Comparison of ENCODE assay signal across 13 cellular contexts in the genomic region with DNA sequence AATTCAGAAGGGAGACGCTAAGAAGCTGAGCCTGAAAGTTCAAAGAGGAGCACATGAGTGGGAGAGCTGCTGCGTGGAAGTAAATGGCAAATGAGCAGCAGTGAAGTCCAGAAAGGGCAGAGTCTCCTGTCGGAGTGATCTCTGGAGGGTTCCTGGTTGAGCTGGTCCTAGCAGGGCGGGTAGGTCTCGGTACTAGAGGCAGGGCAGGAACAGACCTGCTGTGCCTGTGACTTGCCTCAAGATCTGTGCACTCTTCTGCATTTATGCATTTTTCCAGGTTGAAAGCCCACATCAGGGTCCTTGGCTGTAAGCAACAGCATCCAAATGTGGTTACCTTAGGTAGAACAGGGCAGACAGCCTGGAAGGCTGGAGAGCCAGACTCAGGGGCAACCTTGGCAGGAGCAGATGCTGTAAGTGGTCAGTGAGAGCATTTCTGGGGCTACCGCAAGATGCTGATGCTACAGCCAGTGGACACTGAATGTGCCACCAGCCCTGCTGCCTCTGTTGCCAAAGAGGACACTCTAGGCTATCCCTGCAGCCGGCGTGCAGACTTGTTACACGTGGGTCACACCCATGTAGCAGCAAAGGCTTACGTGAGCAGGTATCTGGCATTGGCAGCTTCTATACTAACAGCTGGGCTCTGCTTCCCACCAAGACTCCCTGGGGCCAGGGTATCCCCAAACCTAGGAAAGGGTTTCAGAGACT. TPM values are rescaled to one million over a fixed set of nuclear protein-coding genes. Genes with fewer than 3 reads are reported as not detected.
A peak's percentile ranks its signal among the peaks of the same experiment; 100 is the strongest.
DNase-seq lines count a peak whose midpoint lies in the region; ATAC-seq, FAIRE-seq and TF ChIP-seq lines count a peak whose summit lies in the region.
"Had no signal": no experiment of that assay in that cellular context is flagged by ENCODE, and none has a peak within 500 bp of the region (broad histone marks: within the 10 kb centered on the region; RNA-seq: fewer than 3 reads in every experiment).

No MANE protein-coding gene starts in this region.

- CTCF ChIA-PET in HepG2 (lab: Yijun Ruan, JAX; ENCODE audit: low intra/inter-chr PET ratio, low total read pairs), result no interaction called here

- no peaks in the 10 kb centered on the region for H3K27me3 ChIP-seq in BLaER1 treated with 17β-estradiol and CSF1 and Interleukin-3, amounts not matched to agents 10 nM and 100 nM
- H3K27me3 ChIP-seq in HepG2 (ENCODE audit: control insufficient read depth in 1 of 2, insufficient read depth in 2 of 2, low read length in 2 of 2), result no peaks in the 10 kb centered on the region; a peak in 1 of 5 replicates

- 64% methylated on average over 10 of the region's 10 CpGs for WGBS in HepG2 (ENCODE audit: low lambda C conversion rate)

- H3K27ac ChIP-seq in BLaER1 treated with 17β-estradiol and CSF1 and Interleukin-3, amounts not matched to agents 10 nM and 100 nM, result peak overlapping the region in 3 of 11 experiments; percentile 68 to 70 (median 69); a peak in 5 of 22 replicates
- H3K27ac ChIP-seq in HepG2 (ENCODE audit: extremely low read length, insufficient read depth, low read length), result no peak overlapping the region
- H3K27ac ChIP-seq: A549 had no signal

- TF ChIP-seq EP300 in HepG2 (IDR thresholded peaks at IDR 0.05; ENCODE audit: low read depth in 2 of 2, low read length in 2 of 2), result no peak
- no peak for TF ChIP-seq EP300 in HepG2 (CRISPR knock-in tag; IDR thresholded peaks at IDR 0.05; ENCODE audit: borderline replicate concordance)

- H2AFZ ChIP-seq in HepG2 (ENCODE audit: low read length), result no peak overlapping the region
- H2AFZ ChIP-seq: GM23338 had no signal

- peaks cover 67 to 90% (median 78%) of the 10 kb centered on the region in 10 experiments for H3K4me1 ChIP-seq in BLaER1 treated with 17β-estradiol and CSF1 and Interleukin-3, amounts not matched to agents 10 nM and 100 nM
- peaks cover 21% of the 10 kb centered on the region for H3K4me1 ChIP-seq in HepG2 (ENCODE audit: insufficient read depth, low read length)
- H3K4me1 ChIP-seq: A549 had no signal

- H3K4me3 ChIP-seq in BLaER1 treated with 17β-estradiol and CSF1 and Interleukin-3, amounts not matched to agents 10 nM and 100 nM, result no peak overlapping the region
- no peak overlapping the region for H3K4me3 ChIP-seq in GM12865 (ENCODE audit: low read depth, low read length)
- no peak overlapping the region for H3K4me3 ChIP-seq in HepG2 (replicated peaks in 1 of 3; ENCODE audit: insufficient read depth in 1 of 3, low read depth in 2 of 3, low read length in 3 of 3)
- H3K4me3 ChIP-seq: A549, GM23338 had no signal

- H3K9me3 ChIP-seq in BLaER1 treated with 17β-estradiol and CSF1 and Interleukin-3, amounts not matched to agents 10 nM and 100 nM (replicated peaks in 1 of 11), result peaks cover 0 to 25% (median 16%) of the 10 kb centered on the region in 11 experiments; a peak in 13 of 22 replicates
- no peaks in the 10 kb centered on the region for H3K9me3 ChIP-seq in HepG2 (ENCODE audit: low read length)
- H3K9me3 ChIP-seq: A549 had no signal

- POLR2A ChIA-PET in HepG2 (lab: Yijun Ruan, JAX), result no interaction called here

- H4K20me1 ChIP-seq in BLaER1 treated with 17β-estradiol and CSF1 and Interleukin-3, amounts not matched to agents 10 nM and 100 nM, result peaks cover 0 to 15% (median 0%) of the 10 kb centered on the region in 11 experiments; a peak in 5 of 22 replicates
- peaks cover 15% of the 10 kb centered on the region; the same call in 1 of the 2 replicates for H4K20me1 ChIP-seq in HepG2 (ENCODE audit: insufficient read depth, low read length)

- in situ Hi-C loops in HepG2 (cut with HindIII; ENCODE audit: extremely low pct_ligation_motif_present, low pct_unique_long_range_greater_than_20kb), result no loop called here

- DNase-seq in GM12865 (ENCODE audit: low read depth) (peak; percentile 10), HepG2 (ENCODE audit: low spot score) (no peak), posterior vena cava (ENCODE audit: low spot score) (peak; percentile 80), NCI-H146 treated with DMSO at 0.1 percent for 48 hours (lab: John Stamatoyannopoulos, UW; ENCODE audit: unreplicated experiment) (no peak), NOMO-1 treated with dmso at 0.1 percent for 144 hours (lab: John Stamatoyannopoulos, UW; ENCODE audit: unreplicated experiment) (no peak)
- DNase-seq: CD4-positive, CD25-positive, alpha-beta regulatory T cell; DMS 273 treated with DMSO at 0.1 percent for 48 hours; H7 had no signal

- H3K9ac ChIP-seq in BLaER1 treated with 17β-estradiol and CSF1 and Interleukin-3, amounts not matched to agents 10 nM and 100 nM, result no peak overlapping the region
- H3K9ac ChIP-seq in HepG2 (ENCODE audit: insufficient read depth, low read depth, low read length), result no peak overlapping the region

- no peak for TF ChIP-seq POLR2A in HepG2 (IDR thresholded peaks at IDR 0.05; ENCODE audit: insufficient read depth in 1 of 2, low read depth in 2 of 2, low read length in 2 of 2)

- no peak for FAIRE-seq in HepG2 (lab: Jason Lieb, UNC)
- FAIRE-seq: A549, GM12891 had no signal

- peaks cover 0 to 24% (median 12%) of the 10 kb centered on the region in 11 experiments; a peak in 10 of 22 replicates for H3K36me3 ChIP-seq in BLaER1 treated with 17β-estradiol and CSF1 and Interleukin-3, amounts not matched to agents 10 nM and 100 nM
- peaks cover 0 to 1% of the 10 kb centered on the region in 2 experiments; a peak in 2 of 5 replicates for H3K36me3 ChIP-seq in HepG2 (replicated peaks in 1 of 2; ENCODE audit: control insufficient read depth in 1 of 2, insufficient read depth in 2 of 2, low read length in 2 of 2)

- TF ChIP-seq CTCF in GM12865 (IDR thresholded peaks at IDR 0.05; ENCODE audit: insufficient read depth, low read depth, low read length, missing control alignments) (no peak), HepG2 (CRISPR knock-in tag; IDR thresholded peaks at IDR 0.05) (no peak)

- peak overlapping the region in 8 of 11 experiments; percentile 2 to 90 (median 86); a peak in 12 of 22 replicates for H3K4me2 ChIP-seq in BLaER1 treated with 17β-estradiol and CSF1 and Interleukin-3, amounts not matched to agents 10 nM and 100 nM
- no peak overlapping the region for H3K4me2 ChIP-seq in HepG2 (ENCODE audit: low read depth, low read length)
- H3K4me2 ChIP-seq: A549, GM23338 had no signal

- peaks cover 14% of the 10 kb centered on the region for H3K79me2 ChIP-seq in HepG2 (ENCODE audit: insufficient read depth, low read length)

- TF ChIP-seq RAD21 in HepG2 (CRISPR knock-in tag; IDR thresholded peaks at IDR 0.05), result no peak

- intact Hi-C loops in HepG2 (cut with micrococcal nuclease; ENCODE audit: unreplicated experiment), result no loop called here
- intact Hi-C loops in posterior vena cava (cut with DNase I), result no loop called here

- BruUV-seq in HepG2 (replicated peaks; lab: Mats Ljungman, UMichigan), result no TSS peak

- ATAC-seq in HepG2 (no peak), HG03025 (IDR thresholded peaks at IDR 0.05; ENCODE audit: low FRiP score, unreplicated experiment) (no peak)
- ATAC-seq: A549, GM23338 had no signal

TF ChIP-seq in HepG2, 621 proteins besides CTCF, POLR2A, EP300 and RAD21 (continues in another document):
- no peak for TF ChIP-seq MIER2 (CRISPR knock-in tag; IDR thresholded peaks at IDR 0.05)
- TF ChIP-seq EED (CRISPR knock-in tag; IDR thresholded peaks at IDR 0.05), result 0 out of 2 replicates have a peak, but pooled peaks have one; percentile 20
- TF ChIP-seq NFIB (CRISPR knock-in tag; IDR thresholded peaks at IDR 0.05; ENCODE audit: borderline replicate concordance), result 0 out of 2 replicates have a peak, but pooled peaks have one; percentile 52
- TF ChIP-seq ZNF766 (CRISPR knock-in tag; IDR thresholded peaks at IDR 0.05; ENCODE audit: borderline replicate concordance), result no peak
- TF ChIP-seq ZNF431 (CRISPR knock-in tag; IDR thresholded peaks at IDR 0.05; ENCODE audit: borderline replicate concordance, low read depth), result no peak
- no peak for TF ChIP-seq SATB2 (CRISPR knock-in tag; IDR thresholded peaks at IDR 0.05)
- TF ChIP-seq TOE1 (CRISPR knock-in tag; IDR thresholded peaks at IDR 0.05), result no peak
- no peak for TF ChIP-seq SMAD3 (CRISPR knock-in tag; IDR thresholded peaks at IDR 0.05)
- peak; percentile 49; the same call in 1 of the 2 replicates for TF ChIP-seq BRD4 (CRISPR knock-in tag; IDR thresholded peaks at IDR 0.05)
- TF ChIP-seq ZNF720 (CRISPR knock-in tag; IDR thresholded peaks at IDR 0.05), result no peak
- 0 out of 2 replicates have a peak, but pooled peaks have one; percentile 27 for TF ChIP-seq TRIM24 (CRISPR knock-in tag; IDR thresholded peaks at IDR 0.05)
- no peak for TF ChIP-seq RFXAP (CRISPR knock-in tag; IDR thresholded peaks at IDR 0.05; ENCODE audit: borderline replicate concordance)
- TF ChIP-seq KDM6A (CRISPR knock-in tag; IDR thresholded peaks at IDR 0.05; ENCODE audit: low read depth), result no peak
- 0 out of 2 replicates have a peak, but pooled peaks have one; percentile 26 for TF ChIP-seq PHF20 (CRISPR knock-in tag; IDR thresholded peaks at IDR 0.05)
- no peak for TF ChIP-seq SCMH1 (CRISPR knock-in tag; IDR thresholded peaks at IDR 0.05; ENCODE audit: borderline replicate concordance)
- no peak for TF ChIP-seq SETDB1 (CRISPR knock-in tag; IDR thresholded peaks at IDR 0.05; ENCODE audit: borderline replicate concordance)

RNA-seq across cellular contexts. Expression of a gene that starts 8.4 kb away (rescaled TPM):
- total RNA-seq in HepG2 (2016; rRNA removed; fragmentation: Illumina TruSeq; extraction: Trizol) (29.1 and 32.8 TPM in 2 replicates), posterior vena cava (10 to 100 TPM; 45.7 to 51.8 TPM)
- 22.6 TPM in 2 replicates for total RNA-seq in HepG2 (2016; cell fraction: cytosol; rRNA removed; fragmentation: Illumina TruSeq; extraction: Trizol; ENCODE audit: low read depth)
- total RNA-seq in HepG2 (2016; cell fraction: insoluble cytoplasmic fraction; rRNA removed; fragmentation: Illumina TruSeq; extraction: Trizol), result 25.5 and 31.6 TPM in 2 replicates
- total RNA-seq in HepG2 (2016; cell fraction: membrane; rRNA removed; fragmentation: Illumina TruSeq; extraction: Trizol), result 56.6 and 61.9 TPM in 2 replicates
- 32.2 and 39.4 TPM in 2 replicates for total RNA-seq in HepG2 (2016; cell fraction: nucleus; rRNA removed; fragmentation: Illumina TruSeq; extraction: Trizol)
- polyA plus RNA-seq in HepG2 (2011; rRNA removed), result 20.2 and 22.5 TPM in 2 replicates
- polyA plus RNA-seq in HepG2 (2011; cell fraction: cytosol; rRNA removed), result 21.7 and 22.6 TPM in 2 replicates
- polyA plus RNA-seq in HepG2 (2011; cell fraction: nucleus; rRNA removed), result 114 and 123 TPM in 2 replicates
- polyA plus RNA-seq in HepG2 (2012), result 26.8 and 53.2 TPM in 2 replicates
- polyA plus RNA-seq in HepG2 (2016; cell fraction: cytosol; fragmentation: Illumina TruSeq; extraction: Trizol; ENCODE audit: low read depth), result 30.2 and 39.2 TPM in 2 replicates
- polyA plus RNA-seq in HepG2 (2016; cell fraction: insoluble cytoplasmic fraction; fragmentation: Illumina TruSeq; extraction: Trizol; ENCODE audit: low read depth), result 30.2 and 36.3 TPM in 2 replicates
- 58.4 and 62.7 TPM in 2 replicates for polyA plus RNA-seq in HepG2 (2016; cell fraction: membrane; fragmentation: Illumina TruSeq; extraction: Trizol; ENCODE audit: low read depth)
- 46.9 and 51.1 TPM in 2 replicates for polyA plus RNA-seq in HepG2 (2016; cell fraction: nucleus; fragmentation: Illumina TruSeq; extraction: Trizol; ENCODE audit: insufficient read depth, low read depth)
- polyA minus RNA-seq in HepG2 (2011; rRNA and poly(A)+ RNA removed; ENCODE audit: low replicate concordance), result 5.3 and 29.0 TPM in 2 replicates
- polyA minus RNA-seq in HepG2 (2011; cell fraction: cytosol; rRNA and poly(A)+ RNA removed), result 5.7 and 8.6 TPM in 2 replicates
- 42.6 and 44.8 TPM in 2 replicates for polyA minus RNA-seq in HepG2 (2011; cell fraction: nucleus; rRNA and poly(A)+ RNA removed)

Comparison
In these comparisons a context has a peak if more than half of its experiments do, and no peak if none do; other contexts are left out.
1. DNase-seq: peak in GM12865 (single experiment) and posterior vena cava (single experiment); none in HepG2 (single experiment), NCI-H146 treated with DMSO at 0.1 percent for 48 hours (single experiment) and NOMO-1 treated with dmso at 0.1 percent for 144 hours (single experiment).